ENCODE assay signal across 8 cellular contexts in the genomic region with DNA sequence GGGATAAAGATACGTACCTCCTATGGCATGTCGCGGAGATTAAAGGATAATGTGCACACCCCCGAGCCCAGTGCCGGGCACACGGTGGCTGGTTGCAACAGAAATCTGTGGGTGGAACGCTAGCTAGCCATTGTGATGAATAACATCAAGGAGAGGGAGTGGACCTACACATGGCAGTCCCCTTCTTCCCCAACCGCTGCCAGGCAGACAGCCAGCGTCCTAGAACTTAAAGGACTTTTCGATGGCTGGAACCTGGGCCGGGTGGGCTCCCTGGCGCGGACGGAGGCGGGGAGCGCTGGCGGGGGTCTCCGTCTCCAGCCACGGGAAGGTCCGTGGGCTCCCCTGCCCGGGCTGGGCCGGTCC. TPM values are rescaled to one million over a fixed set of nuclear protein-coding genes. Genes with fewer than 3 reads are reported as not detected.
DNase-seq lines count a peak whose midpoint lies in the region; ATAC-seq and TF ChIP-seq lines count a peak whose summit lies in the region.

No MANE protein-coding gene starts in this region.

- peak overlapping the region; percentile 41 for H3K4me3 ChIP-seq in GM12865 (ENCODE audit: low read depth, low read length)
- peak overlapping the region; percentile 98 for H3K4me3 ChIP-seq in NT2/D1 (ENCODE audit: insufficient read length, low read depth)
- H3K4me3 ChIP-seq in epithelial cell of proximal tubule (ENCODE audit: low read depth, low read length), result peak overlapping the region; percentile 74
- peak overlapping the region; percentile 89 to 96 for H3K4me3 ChIP-seq in neuronal stem cell (ENCODE audit: low read length in 2 of 2)

- H3K36me3 ChIP-seq in NT2/D1 (ENCODE audit: insufficient read depth, insufficient read length, low read length) (peaks cover 5% of the 10 kb centered on the region), neuronal stem cell (replicated peaks in 1 of 2; ENCODE audit: control insufficient read depth in 2 of 2, insufficient read depth in 2 of 2, low read length in 2 of 2) (peaks cover 0 to 7% of the 10 kb centered on the region in 2 donors)

- H3K4me2 ChIP-seq in neuronal stem cell (ENCODE audit: insufficient read depth, low read length, poor library complexity, severe bottlenecking), result peak overlapping the region; percentile 93

- no peak for DNase-seq in GM12865 (ENCODE audit: low read depth)
- no peak for DNase-seq in NT2/D1 (ENCODE audit: low read depth, low spot score)
- DNase-seq in epithelial cell of proximal tubule (ENCODE audit: low read depth), result no peak
- DNase-seq in neuronal stem cell (ENCODE audit: low spot score), result no peak
- no peak for DNase-seq in NCI-H1417 (lab: John Stamatoyannopoulos, UW)
- no peak for DNase-seq in effector CD4-positive, alpha-beta T cell

- H3K18ac ChIP-seq in neuronal stem cell (ENCODE audit: low read length), result peak overlapping the region; percentile 89

- no peak overlapping the region for H2BK15ac ChIP-seq in neuronal stem cell (ENCODE audit: low read length)

- TF ChIP-seq CTCF in GM12865 (IDR thresholded peaks at IDR 0.05; ENCODE audit: insufficient read depth, low read depth, low read length, missing control alignments) (no peak), epithelial cell of proximal tubule (conservative IDR thresholded peaks at IDR 0.05; ENCODE audit: low read depth, low read length) (no peak)

- H3K27me3 ChIP-seq in NT2/D1 (ENCODE audit: insufficient read depth, insufficient read length) (peaks cover 32% of the 10 kb centered on the region), neuronal stem cell (ENCODE audit: control insufficient read depth in 3 of 3, insufficient read depth in 3 of 3, low read depth in 1 of 3, low read length in 3 of 3) (peaks cover 0 to 8% (median 0%) of the 10 kb centered on the region in 3 experiments)

- H2BK12ac ChIP-seq in neuronal stem cell (ENCODE audit: low read length), result no peak overlapping the region

- H2AK5ac ChIP-seq in neuronal stem cell (ENCODE audit: low read depth, low read length), result no peak overlapping the region

- H3K9ac ChIP-seq in NT2/D1 (ENCODE audit: insufficient read length, low read depth) (peak overlapping the region; percentile 99), neuronal stem cell (ENCODE audit: low read depth, low read length, poor library complexity) (no peak overlapping the region)

- H3K4me1 ChIP-seq in NT2/D1 (ENCODE audit: insufficient read depth, insufficient read length) (peaks cover 3% of the 10 kb centered on the region), neuronal stem cell (ENCODE audit: control insufficient read depth in 2 of 2, insufficient read depth in 1 of 2, low read depth in 1 of 2, low read length in 2 of 2) (peaks cover 8 to 23% of the 10 kb centered on the region in 2 donors)

- H3K4ac ChIP-seq in neuronal stem cell (ENCODE audit: low read length), result no peak overlapping the region

- H3K23ac ChIP-seq in neuronal stem cell (ENCODE audit: low read depth, low read length, poor library complexity), result no peak overlapping the region

- no peak overlapping the region for H2BK5ac ChIP-seq in neuronal stem cell (ENCODE audit: low read length)

- H4K91ac ChIP-seq in neuronal stem cell (ENCODE audit: low read depth, low read length, poor library complexity), result no peak overlapping the region

- no peaks in the 10 kb centered on the region for H3K79me1 ChIP-seq in neuronal stem cell (ENCODE audit: low read depth, low read length)

- H2AFZ ChIP-seq in neuronal stem cell (ENCODE audit: low read length), result peak overlapping the region; percentile 97

- no CpG with 5 or more reads among the region's 22 CpGs for WGBS in neuronal stem cell (ENCODE audit: extremely low coverage in 2 of 2, insufficient read length in 2 of 2, insufficient replicate concordance in 1 of 2), 2 donors

- no peak for ATAC-seq in GM18502 (IDR thresholded peaks at IDR 0.05; ENCODE audit: poor library complexity, unreplicated experiment)
- ATAC-seq in HG02610 (IDR thresholded peaks at IDR 0.05; ENCODE audit: unreplicated experiment), result no peak

- no peak overlapping the region for H2BK120ac ChIP-seq in neuronal stem cell (ENCODE audit: low read depth, low read length)

- no peak overlapping the region for H3K27ac ChIP-seq in neuronal stem cell (replicated peaks; ENCODE audit: low read length)

- H3K9me3 ChIP-seq in NT2/D1 (ENCODE audit: insufficient read depth, low read length) (no peaks in the 10 kb centered on the region), neuronal stem cell (replicated peaks in 1 of 2; ENCODE audit: control insufficient read depth in 2 of 2, insufficient read depth in 1 of 2, low read depth in 1 of 2, low read length in 2 of 2) (no peaks in the 10 kb centered on the region)

- H3K14ac ChIP-seq in neuronal stem cell (ENCODE audit: low read length), result no peak overlapping the region

- no peak overlapping the region for H4K8ac ChIP-seq in neuronal stem cell (ENCODE audit: low read depth, low read length)

RNA-seq across cellular contexts. Expression of a gene that starts 0.3 kb away (rescaled TPM):
- total RNA-seq in epithelial cell of proximal tubule, result 5.9 and 6.7 TPM in 2 replicates
- polyA plus RNA-seq in neuronal stem cell (2013, experiment 1 of 2), result 11.5 TPM
- polyA plus RNA-seq in neuronal stem cell (2013, experiment 2 of 2), result 11.4 TPM

Comparison
In these comparisons a context has a peak if more than half of its experiments do, and no peak if none do; other contexts are left out.
1. H3K4me3 ChIP-seq: peak in every context shown above with its lines; median percentile 98 in NT2/D1; 92 in neuronal stem cell; 74 in epithelial cell of proximal tubule; 41 in GM12865.